In the genomic region with DNA sequence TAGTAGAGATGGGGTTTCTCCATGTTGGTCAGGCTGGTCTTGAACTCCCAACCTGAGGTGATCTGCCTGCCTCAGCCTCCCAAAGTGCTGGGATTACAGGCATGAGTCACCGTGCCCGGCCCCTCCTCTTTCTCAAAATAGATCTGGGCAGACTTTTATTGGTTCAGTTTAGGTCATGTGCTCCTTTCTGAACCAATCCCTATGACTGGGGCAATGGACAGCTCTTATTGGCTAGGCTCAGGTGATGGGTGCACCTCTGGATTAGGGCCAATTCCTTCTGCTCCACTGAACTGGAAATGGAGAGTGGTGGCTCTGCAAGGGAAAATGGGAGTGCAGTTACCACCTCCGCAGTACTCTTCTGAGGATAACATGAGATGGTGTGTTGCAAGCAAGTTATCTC, we compare ENCODE assay signal across 15 cellular contexts. TPM values are rescaled to one million over a fixed set of nuclear protein-coding genes. Genes with fewer than 3 reads are reported as not detected.
A peak's percentile ranks its signal among the peaks of the same experiment; 100 is the strongest.
DNase-seq lines count a peak whose midpoint lies in the region; ATAC-seq and TF ChIP-seq lines count a peak whose summit lies in the region.
"Had no signal": no experiment of that assay in that cellular context is flagged by ENCODE, and none has a peak within 500 bp of the region (broad histone marks: within the 10 kb centered on the region; RNA-seq: fewer than 3 reads in every experiment).

No MANE protein-coding gene starts in this region.

- H3K36me3 ChIP-seq in SK-N-SH (replicated peaks in 1 of 2; ENCODE audit: control insufficient read depth in 1 of 2, insufficient read depth in 2 of 2, low read length in 1 of 2) = peaks cover 4 to 28% of the 10 kb centered on the region in 2 experiments

- TF ChIP-seq RAD21 in SK-N-SH (IDR thresholded peaks at IDR 0.05; ENCODE audit: low read length) (no peak), Ishikawa (IDR thresholded peaks at IDR 0.05; ENCODE audit: low read depth) (no peak)

- no peak overlapping the region for H3K4me3 ChIP-seq in SK-N-SH (ENCODE audit: low read depth in 2 of 2, low read length in 1 of 2)
- H3K4me3 ChIP-seq: esophagus squamous epithelium had no signal

- no peaks in the 10 kb centered on the region for H4K20me1 ChIP-seq in SK-N-SH (ENCODE audit: insufficient read depth)

- DNase-seq in SK-N-SH (peak; percentile 25), RKO (ENCODE audit: low spot score) (peak; percentile 65), iPS-NIHi11 (ENCODE audit: low spot score) (peak; percentile 31), NCI-H2107 treated with DMSO at 0.1 percent for 48 hours (lab: John Stamatoyannopoulos, UW; ENCODE audit: unreplicated experiment) (no peak)
- DNase-seq: AML-193, dermis blood vessel endothelial cell, esophagus squamous epithelium, hypothalamus, naive B cell, NCI-H1436 treated with DMSO at 0.1 percent for 48 hours had no signal

- ATAC-seq in SK-N-SH treated with all-trans-retinoic acid at 6 μM for 48 hours (no peak), HG02610 (IDR thresholded peaks at IDR 0.05; ENCODE audit: unreplicated experiment) (no peak), GM19023 (IDR thresholded peaks at IDR 0.05; ENCODE audit: unreplicated experiment) (no peak)
- ATAC-seq: left lobe of liver had no signal

- no peaks in the 10 kb centered on the region for H3K27me3 ChIP-seq in SK-N-SH (ENCODE audit: insufficient read depth)
- H3K27me3 ChIP-seq: esophagus squamous epithelium had no signal

- no peak overlapping the region for H2AFZ ChIP-seq in SK-N-SH (ENCODE audit: low read depth)

- POLR2A ChIA-PET in SK-N-SH (lab: Yijun Ruan, JAX) = no interaction called here

- H3K9me2 ChIP-seq in SK-N-SH = no peaks in the 10 kb centered on the region

- CTCF ChIA-PET in SK-N-SH (lab: Yijun Ruan, JAX) = no interaction called here

- no peaks in the 10 kb centered on the region for H3K9me3 ChIP-seq in SK-N-SH
- H3K9me3 ChIP-seq: esophagus squamous epithelium had no signal

- no peak overlapping the region for H3K4me2 ChIP-seq in SK-N-SH

- no peak for TF ChIP-seq CTCF in SK-N-SH (IDR thresholded peaks at IDR 0.05)

- H3K9ac ChIP-seq in SK-N-SH = no peak overlapping the region

- no peak for TF ChIP-seq EP300 in SK-N-SH (IDR thresholded peaks at IDR 0.05; ENCODE audit: borderline replicate concordance in 1 of 2, low read depth in 1 of 2, low read length in 1 of 2)
- no peak for TF ChIP-seq EP300 in Ishikawa (IDR thresholded peaks at IDR 0.05; ENCODE audit: borderline replicate concordance)

- no peak overlapping the region for H3K27ac ChIP-seq in SK-N-SH (ENCODE audit: low read depth in 2 of 2, low read length in 1 of 2)
- H3K27ac ChIP-seq: esophagus squamous epithelium had no signal

- H3K4me1 ChIP-seq in SK-N-SH (ENCODE audit: control insufficient read depth in 1 of 2, insufficient read depth in 2 of 2, low read depth in 1 of 2, low read length in 1 of 2) = no peaks in the 10 kb centered on the region

- 75% methylated on average over 3 of the region's 3 CpGs for WGBS in SK-N-SH (ENCODE audit: low lambda C conversion rate)

- peaks cover 3% of the 10 kb centered on the region for H3F3A ChIP-seq in SK-N-SH (replicated peaks; ENCODE audit: insufficient read depth)

- no peaks in the 10 kb centered on the region for H3K79me2 ChIP-seq in SK-N-SH (ENCODE audit: insufficient read depth)

TF ChIP-seq in SK-N-SH, 30 proteins besides CTCF, POLR2A, EP300 and RAD21 (continues in another document):
- TF ChIP-seq, protein P1, sequence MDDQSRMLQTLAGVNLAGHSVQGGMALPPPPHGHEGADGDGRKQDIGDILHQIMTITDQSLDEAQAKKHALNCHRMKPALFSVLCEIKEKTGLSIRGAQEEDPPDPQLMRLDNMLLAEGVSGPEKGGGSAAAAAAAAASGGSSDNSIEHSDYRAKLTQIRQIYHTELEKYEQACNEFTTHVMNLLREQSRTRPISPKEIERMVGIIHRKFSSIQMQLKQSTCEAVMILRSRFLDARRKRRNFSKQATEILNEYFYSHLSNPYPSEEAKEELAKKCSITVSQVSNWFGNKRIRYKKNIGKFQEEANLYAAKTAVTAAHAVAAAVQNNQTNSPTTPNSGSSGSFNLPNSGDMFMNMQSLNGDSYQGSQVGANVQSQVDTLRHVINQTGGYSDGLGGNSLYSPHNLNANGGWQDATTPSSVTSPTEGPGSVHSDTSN (IDR thresholded peaks at IDR 0.05) = no peak
- TF ChIP-seq CHD2 (IDR thresholded peaks at IDR 0.05; ENCODE audit: low read length, partially characterized antibody) (no peak), RXRA (IDR thresholded peaks at IDR 0.05; ENCODE audit: borderline replicate concordance, low read depth) (no peak), TAF1 (IDR thresholded peaks at IDR 0.05; ENCODE audit: borderline replicate concordance, low read depth, low read length) (no peak), MXI1 (IDR thresholded peaks at IDR 0.05; ENCODE audit: low read depth, low read length) (no peak), SIN3A (IDR thresholded peaks at IDR 0.05; ENCODE audit: borderline replicate concordance, low read depth, low read length) (no peak)

TF ChIP-seq in SK-N-SH treated with all-trans-retinoic acid at 6 μM for 48 hours, 23 proteins besides CTCF, POLR2A, EP300 and RAD21 (continues in another document):
- no peak for TF ChIP-seq ZC3H10 (CRISPR knock-in tag; IDR thresholded peaks at IDR 0.05)
- TF ChIP-seq, protein P2, sequence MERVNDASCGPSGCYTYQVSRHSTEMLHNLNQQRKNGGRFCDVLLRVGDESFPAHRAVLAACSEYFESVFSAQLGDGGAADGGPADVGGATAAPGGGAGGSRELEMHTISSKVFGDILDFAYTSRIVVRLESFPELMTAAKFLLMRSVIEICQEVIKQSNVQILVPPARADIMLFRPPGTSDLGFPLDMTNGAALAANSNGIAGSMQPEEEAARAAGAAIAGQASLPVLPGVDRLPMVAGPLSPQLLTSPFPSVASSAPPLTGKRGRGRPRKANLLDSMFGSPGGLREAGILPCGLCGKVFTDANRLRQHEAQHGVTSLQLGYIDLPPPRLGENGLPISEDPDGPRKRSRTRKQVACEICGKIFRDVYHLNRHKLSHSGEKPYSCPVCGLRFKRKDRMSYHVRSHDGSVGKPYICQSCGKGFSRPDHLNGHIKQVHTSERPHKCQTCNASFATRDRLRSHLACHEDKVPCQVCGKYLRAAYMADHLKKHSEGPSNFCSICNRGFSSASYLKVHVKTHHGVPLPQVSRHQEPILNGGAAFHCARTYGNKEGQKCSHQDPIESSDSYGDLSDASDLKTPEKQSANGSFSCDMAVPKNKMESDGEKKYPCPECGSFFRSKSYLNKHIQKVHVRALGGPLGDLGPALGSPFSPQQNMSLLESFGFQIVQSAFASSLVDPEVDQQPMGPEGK (CRISPR knock-in tag; IDR thresholded peaks at IDR 0.05; ENCODE audit: borderline replicate concordance) = no peak
- TF ChIP-seq CSDC2 (CRISPR knock-in tag; IDR thresholded peaks at IDR 0.05) = no peak
- no peak for TF ChIP-seq ZNF70 (CRISPR knock-in tag; IDR thresholded peaks at IDR 0.05)
- no peak for TF ChIP-seq ZNF565 (CRISPR knock-in tag; conservative IDR thresholded peaks at IDR 0.05; ENCODE audit: low read depth)

TF ChIP-seq in Ishikawa, 13 proteins besides CTCF, POLR2A, EP300 and RAD21:
- TF ChIP-seq FOXM1 (IDR thresholded peaks at IDR 0.05; ENCODE audit: borderline replicate concordance, low read depth) = no peak
- TF ChIP-seq NFIC (IDR thresholded peaks at IDR 0.05) = peak; percentile 42; the same call in 1 of the 2 replicates
- TF ChIP-seq, protein P3, sequence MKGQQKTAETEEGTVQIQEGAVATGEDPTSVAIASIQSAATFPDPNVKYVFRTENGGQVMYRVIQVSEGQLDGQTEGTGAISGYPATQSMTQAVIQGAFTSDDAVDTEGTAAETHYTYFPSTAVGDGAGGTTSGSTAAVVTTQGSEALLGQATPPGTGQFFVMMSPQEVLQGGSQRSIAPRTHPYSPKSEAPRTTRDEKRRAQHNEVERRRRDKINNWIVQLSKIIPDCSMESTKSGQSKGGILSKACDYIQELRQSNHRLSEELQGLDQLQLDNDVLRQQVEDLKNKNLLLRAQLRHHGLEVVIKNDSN (IDR thresholded peaks at IDR 0.05) = peak; percentile 83
- no peak for TF ChIP-seq TAF1 (IDR thresholded peaks at IDR 0.05; ENCODE audit: low read depth)

RNA-seq across cellular contexts. Expression of a gene that starts 6.2 kb away (rescaled TPM):
- 11.6 and 16.3 TPM in 2 replicates for polyA plus RNA-seq in SK-N-SH (2012; rRNA removed)
- 8.5 and 9.2 TPM in 2 replicates for polyA plus RNA-seq in SK-N-SH (2012; cell fraction: cytosol; rRNA removed)
- polyA plus RNA-seq in SK-N-SH (2012; cell fraction: nucleus; rRNA removed) = 29.2 and 42.5 TPM in 2 replicates

RNA-seq across cellular contexts. Expression of a gene that starts 35.0 kb away (rescaled TPM):
- polyA plus RNA-seq in SK-N-SH (2012; rRNA removed) = 7.1 and 9.1 TPM in 2 replicates
- 6.8 and 7.7 TPM in 2 replicates for polyA plus RNA-seq in SK-N-SH (2012; cell fraction: cytosol; rRNA removed)
- 10.3 and 11.4 TPM in 2 replicates for polyA plus RNA-seq in SK-N-SH (2012; cell fraction: nucleus; rRNA removed)

RNA-seq across cellular contexts. Expression of a gene that starts 56.2 kb away (rescaled TPM):
- 0.13 and 0.15 TPM in 2 replicates for polyA plus RNA-seq in SK-N-SH (2012; rRNA removed)
- polyA plus RNA-seq in SK-N-SH (2012; cell fraction: cytosol; rRNA removed) = 0.04 and 0.08 TPM in 2 replicates
- polyA plus RNA-seq in SK-N-SH (2012; cell fraction: nucleus; rRNA removed) = 0.12 and 0.19 TPM in 2 replicates
